Comparison of ENCODE assay signal across 8 cellular contexts in genomic region chr10:132248455-132249231, GRCh38. TPM values are rescaled to one million over a fixed set of nuclear protein-coding genes. Genes with fewer than 3 reads are reported as not detected.
DNase-seq lines count a peak whose midpoint lies in the region; ATAC-seq and TF ChIP-seq lines count a peak whose summit lies in the region.

No MANE protein-coding gene starts in this region.

- TF ChIP-seq CTCF in RWPE2 (IDR thresholded peaks at IDR 0.05; ENCODE audit: poor library complexity, severe bottlenecking), result no peak
- TF ChIP-seq CTCF in left lung (IDR thresholded peaks at IDR 0.05), result no peak

- peak; percentile 64 for ATAC-seq in RWPE2 (ENCODE audit: low read depth)
- peak; percentile 71 for ATAC-seq in left lung
- no peak for ATAC-seq in GM18873 (IDR thresholded peaks at IDR 0.05; ENCODE audit: low FRiP score, unreplicated experiment)
- no peak for ATAC-seq in GM19023 (IDR thresholded peaks at IDR 0.05; ENCODE audit: unreplicated experiment)

- intact Hi-C loops in left lung (cut with DNase I), result no loop called here

- DNase-seq in NCI-H748 (lab: John Stamatoyannopoulos, UW; ENCODE audit: unreplicated experiment) (peak; percentile 68), NCI-H748 treated with DMSO at 0.1 percent for 48 hours (lab: John Stamatoyannopoulos, UW) (no peak), RWPE2 (ENCODE audit: low spot score) (no peak), adipocyte (ENCODE audit: low read depth) (peak; percentile 69), left lung (peak in 1 of 2 donors; percentile 92)
- peak; percentile 36 for DNase-seq in stimulated activated CD8-positive, alpha-beta memory T cell treated with anti-CD3 and anti-CD28 coated beads, Interleukin-15, amount 100 ng/mL, for 24 hours (ENCODE audit: low read depth)

- H3K4me1 ChIP-seq in RWPE2 (ENCODE audit: insufficient read depth, poor library complexity, severe bottlenecking), result no peaks in the 10 kb centered on the region
- H3K4me1 ChIP-seq in adipocyte (ENCODE audit: control insufficient read depth, insufficient read depth, low read length), result peaks cover 4% of the 10 kb centered on the region
- peaks cover 0 to 18% of the 10 kb centered on the region in 2 donors for H3K4me1 ChIP-seq in left lung

- H3K4me3 ChIP-seq in RWPE2 (ENCODE audit: severe bottlenecking) (peak overlapping the region; percentile 35), adipocyte (ENCODE audit: low read length) (peak overlapping the region; percentile 78), left lung (peak overlapping the region in 1 of 2 donors; percentile 32)

- H3K27me3 ChIP-seq in RWPE2 (ENCODE audit: insufficient read depth, poor library complexity, severe bottlenecking), result no peaks in the 10 kb centered on the region
- H3K27me3 ChIP-seq in adipocyte (replicated peaks; ENCODE audit: control insufficient read depth, insufficient read depth, low read length), result no peaks in the 10 kb centered on the region
- no peaks in the 10 kb centered on the region for H3K27me3 ChIP-seq in left lung

- H3K9me3 ChIP-seq in RWPE2 (ENCODE audit: severe bottlenecking) (no peaks in the 10 kb centered on the region), adipocyte (ENCODE audit: control insufficient read depth, low read length) (no peaks in the 10 kb centered on the region), left lung (no peaks in the 10 kb centered on the region)

- H3K27ac ChIP-seq in RWPE2 (ENCODE audit: poor library complexity, severe bottlenecking), result no peak overlapping the region
- H3K27ac ChIP-seq in left lung, result no peak overlapping the region

- peak overlapping the region; percentile 72 for H3K9ac ChIP-seq in adipocyte (ENCODE audit: low read length)

- H3K36me3 ChIP-seq in RWPE2 (ENCODE audit: low read depth) (no peaks in the 10 kb centered on the region), adipocyte (ENCODE audit: control insufficient read depth, insufficient read depth, low read length, severe bottlenecking) (no peaks in the 10 kb centered on the region), left lung (peaks cover 0 to 3% of the 10 kb centered on the region in 2 donors)

RNA-seq across cellular contexts. Expression of gene STK32C, which starts 59.1 kb away (rescaled TPM):
- total RNA-seq in left lung, result 10 to 100 TPM; 13.2 to 18.2 TPM

Comparison
In these comparisons a context has a peak if more than half of its experiments do, and no peak if none do; other contexts are left out.
1. DNase-seq: peak in NCI-H748 (single experiment), adipocyte (single experiment) and stimulated activated CD8-positive, alpha-beta memory T cell treated with anti-CD3 and anti-CD28 coated beads, Interleukin-15, amount 100 ng/mL, for 24 hours (single experiment); none in NCI-H748 treated with DMSO at 0.1 percent for 48 hours (single experiment) and RWPE2 (single experiment).
2. ATAC-seq: peak in RWPE2 (single experiment) and left lung (single experiment); none in GM18873 (single experiment) and GM19023 (single experiment).